4 cellular contexts compared by ENCODE assay signal in the genomic region with DNA sequence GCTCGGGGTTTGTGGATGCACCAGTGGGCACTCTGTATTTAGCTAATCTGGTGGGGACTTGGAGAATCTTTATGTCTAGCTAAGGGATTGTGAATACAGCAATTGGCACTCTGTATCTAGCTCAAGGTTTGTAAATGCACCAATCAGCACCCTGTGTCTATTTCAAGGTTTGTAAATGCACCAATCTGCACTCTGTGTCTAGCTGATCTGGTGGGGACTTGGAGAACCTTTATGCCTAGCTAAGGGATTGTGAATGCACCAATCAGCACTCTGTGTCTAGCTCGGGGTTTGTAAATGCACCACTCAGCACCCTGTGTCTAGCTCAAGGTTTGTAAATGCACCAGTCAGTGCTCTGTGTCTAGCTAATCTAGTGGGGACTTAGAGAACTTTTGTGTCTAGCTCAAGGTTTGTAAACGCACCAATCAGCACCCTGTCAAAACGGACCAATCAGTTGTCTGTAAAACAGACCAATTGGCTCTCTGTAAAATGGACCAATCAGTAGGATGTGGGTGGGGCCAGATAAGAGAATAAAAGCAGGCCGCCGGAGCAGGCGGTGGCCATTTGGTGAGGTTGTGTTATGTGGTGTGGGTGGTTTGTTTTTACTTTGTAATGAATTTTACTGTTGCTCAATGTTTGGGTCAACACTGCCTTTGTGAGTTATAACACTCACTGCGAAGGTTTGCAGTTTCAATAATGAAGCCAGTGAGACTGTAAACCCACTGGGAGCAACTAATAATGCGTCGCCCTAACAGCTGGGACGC. TPM values are rescaled to one million over a fixed set of nuclear protein-coding genes. Genes with fewer than 3 reads are reported as not detected.
"Had no signal": no experiment of that assay in that cellular context is flagged by ENCODE, and none has a peak within 500 bp of the region (broad histone marks: within the 10 kb centered on the region; RNA-seq: fewer than 3 reads in every experiment).

No MANE protein-coding gene starts in this region.

RNA-seq across cellular contexts. Expression of a gene that starts 33.8 kb away (rescaled TPM):
- total RNA-seq: esophagus squamous epithelium, lung microvascular endothelial cell, posterior vena cava, upper lobe of right lung had no signal
